ENCODE assay signal across 9 cellular contexts in the genomic region with DNA sequence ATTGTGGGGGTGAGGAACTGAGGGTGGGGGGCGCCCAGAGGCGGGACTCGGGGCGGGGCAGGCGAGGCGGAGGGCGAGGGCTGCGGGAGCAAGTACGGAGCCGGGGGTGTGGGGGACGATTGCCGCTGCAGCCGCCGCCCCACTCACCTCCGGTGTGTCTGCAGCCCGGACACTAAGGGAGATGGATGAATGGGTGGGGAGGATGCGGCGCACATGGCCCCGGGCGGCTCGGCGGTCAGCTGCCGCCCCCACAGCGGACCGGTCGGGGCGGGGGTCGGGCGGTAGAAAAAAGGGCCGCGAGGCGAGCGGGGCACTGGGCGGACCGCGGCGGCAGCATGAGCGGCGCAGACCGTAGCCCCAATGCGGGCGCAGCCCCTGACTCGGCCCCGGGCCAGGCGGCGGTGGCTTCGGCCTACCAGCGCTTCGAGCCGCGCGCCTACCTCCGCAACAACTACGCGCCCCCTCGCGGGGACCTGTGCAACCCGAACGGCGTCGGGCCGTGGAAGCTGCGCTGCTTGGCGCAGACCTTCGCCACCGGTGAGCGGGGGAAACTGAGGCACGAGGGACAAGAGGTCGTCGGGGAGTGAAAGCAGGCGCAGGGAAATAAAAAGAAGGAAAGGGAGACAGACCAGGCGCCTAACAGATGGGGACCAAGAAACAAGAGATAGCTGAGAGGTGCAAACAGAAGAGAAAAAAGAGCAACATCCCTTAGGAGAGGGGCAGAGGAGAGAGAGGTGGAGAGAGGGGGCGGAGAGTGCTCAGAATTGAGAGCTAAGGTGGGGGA. TPM values are rescaled to one million over a fixed set of nuclear protein-coding genes. Genes with fewer than 3 reads are reported as not detected.
DNase-seq lines count a peak whose midpoint lies in the region; ATAC-seq, FAIRE-seq and TF ChIP-seq lines count a peak whose summit lies in the region.
"Had no signal": no experiment of that assay in that cellular context is flagged by ENCODE, and none has a peak within 500 bp of the region (broad histone marks: within the 10 kb centered on the region; RNA-seq: fewer than 3 reads in every experiment).

Gene PNMT (plus strand): TSS at position 313 of the 784 bp plus-strand sequence. CDS start 23 bp downstream, at position 336.

- H3K36me3 Mint-ChIP-seq in CD4-positive, alpha-beta T cell (ENCODE audit: low read depth): peaks cover 10% of the 10 kb centered on the region
- peaks cover 2% of the 10 kb centered on the region for H3K36me3 Mint-ChIP-seq in T-helper 1 cell treated with Interleukin-12 subunit alpha and Interleukin-12 subunit beta and Interleukin-4 antibody, amounts not matched to agents 30 μg/mL and 1 μg/mL, for 36 hours (ENCODE audit: low read depth)
- H3K36me3 Mint-ChIP-seq in astrocyte (ENCODE audit: low read depth, unreplicated experiment): no peaks in the 10 kb centered on the region

- H3K4me3 ChIP-seq in HUES48 (ENCODE audit: low read depth, low read length): peak within 1 kb of the TSS; percentile 60
- H3K4me3 ChIP-seq in astrocyte (ENCODE audit: insufficient read depth, low read depth, low read length): peak within 1 kb of the TSS; percentile 28
- H3K4me3 ChIP-seq in skeletal muscle satellite cell (ENCODE audit: low read length): peak within 1 kb of the TSS; percentile 57

- TF ChIP-seq CTCF in CD4-positive, alpha-beta T cell (IDR thresholded peaks at IDR 0.05): peak; percentile 78
- TF ChIP-seq CTCF in astrocyte (IDR thresholded peaks at IDR 0.05; ENCODE audit: insufficient read depth, low read depth, low read length): peak; percentile 23

- intact Hi-C loops in CD4-positive, alpha-beta T cell (cut with DNase I, micrococcal nuclease): loop anchor here (1.0 to 5.0 kb wide), 2 partner anchors 45 to 84 kb away; no protein-coding TSS in a partner anchor

- H3K9ac ChIP-seq in HUES48 (ENCODE audit: low read depth, low read length): no peak within 1 kb of the TSS
- no peak within 1 kb of the TSS for H3K9ac ChIP-seq in astrocyte (ENCODE audit: low read length)
- peak within 1 kb of the TSS; percentile 25 for H3K9ac ChIP-seq in skeletal muscle satellite cell (ENCODE audit: low read depth, low read length)

- H4K20me1 ChIP-seq in astrocyte (ENCODE audit: insufficient read depth, low read length): peaks cover 11% of the 10 kb centered on the region

- no peaks in the 10 kb centered on the region for H3K79me2 ChIP-seq in astrocyte (ENCODE audit: insufficient read depth, low read length)

- peak; percentile 80 for ATAC-seq in CD4-positive, alpha-beta T cell (ENCODE audit: poor library complexity)
- ATAC-seq in HG03354 (IDR thresholded peaks at IDR 0.05; ENCODE audit: poor library complexity, severe bottlenecking, unreplicated experiment) (no peak), HG03565 (IDR thresholded peaks at IDR 0.05; ENCODE audit: unreplicated experiment) (no peak)

- H3K9me3 Mint-ChIP-seq in CD4-positive, alpha-beta T cell: no peaks in the 10 kb centered on the region
- no peaks in the 10 kb centered on the region for H3K9me3 Mint-ChIP-seq in T-helper 1 cell treated with Interleukin-12 subunit alpha and Interleukin-12 subunit beta and Interleukin-4 antibody, amounts not matched to agents 30 μg/mL and 1 μg/mL, for 36 hours
- no peaks in the 10 kb centered on the region for H3K9me3 Mint-ChIP-seq in astrocyte (ENCODE audit: unreplicated experiment)

- H3K4me2 ChIP-seq in astrocyte (ENCODE audit: low read length) (peak within 1 kb of the TSS; percentile 81), skeletal muscle satellite cell (ENCODE audit: low read length) (peak within 1 kb of the TSS; percentile 84)

- no peak within 1 kb of the TSS for H3K27ac Mint-ChIP-seq in CD4-positive, alpha-beta T cell
- H3K27ac Mint-ChIP-seq in T-helper 1 cell treated with Interleukin-12 subunit alpha and Interleukin-12 subunit beta and Interleukin-4 antibody, amounts not matched to agents 30 μg/mL and 1 μg/mL, for 36 hours: no peak within 1 kb of the TSS
- H3K27ac Mint-ChIP-seq in astrocyte (ENCODE audit: unreplicated experiment): peak within 1 kb of the TSS; percentile 30

- peaks cover 15% of the 10 kb centered on the region for H3K27me3 ChIP-seq in CD4-positive, alpha-beta T cell (ENCODE audit: control insufficient read depth, insufficient read depth, low read length)
- H3K27me3 ChIP-seq in HUES48 (ENCODE audit: control insufficient read depth, insufficient read depth, low read length) (peaks cover 39% of the 10 kb centered on the region), astrocyte (ENCODE audit: insufficient read depth, low read length) (peaks cover 34% of the 10 kb centered on the region), skeletal muscle satellite cell (ENCODE audit: control insufficient read depth, insufficient read depth, low read length) (peaks cover 59% of the 10 kb centered on the region)

- H3K27me3 Mint-ChIP-seq in CD4-positive, alpha-beta T cell: peaks cover 34% of the 10 kb centered on the region
- peaks cover 42% of the 10 kb centered on the region for H3K27me3 Mint-ChIP-seq in T-helper 1 cell treated with Interleukin-12 subunit alpha and Interleukin-12 subunit beta and Interleukin-4 antibody, amounts not matched to agents 30 μg/mL and 1 μg/mL, for 36 hours (ENCODE audit: low read depth)
- H3K27me3 Mint-ChIP-seq in astrocyte (ENCODE audit: low read depth, unreplicated experiment): peaks cover 39% of the 10 kb centered on the region

- CTCF ChIA-PET in CD4-positive, alpha-beta T cell (lab: Charles Lee): interaction anchor here (0.8 to 3.4 kb wide), 14 partner anchors 11 to 207 kb away, joined by 3 to 21 read pairs (median 3); partner anchors contain the start of genes IKZF3 and PGAP3

- H3K4me1 Mint-ChIP-seq in CD4-positive, alpha-beta T cell (ENCODE audit: low read depth): peaks cover 15% of the 10 kb centered on the region
- H3K4me1 Mint-ChIP-seq in T-helper 1 cell treated with Interleukin-12 subunit alpha and Interleukin-12 subunit beta and Interleukin-4 antibody, amounts not matched to agents 30 μg/mL and 1 μg/mL, for 36 hours (ENCODE audit: low read depth): peaks cover 4% of the 10 kb centered on the region
- peaks cover 7% of the 10 kb centered on the region for H3K4me1 Mint-ChIP-seq in astrocyte (ENCODE audit: low read depth, unreplicated experiment)

- peak within 1 kb of the TSS; percentile 26 for H2AFZ ChIP-seq in astrocyte (ENCODE audit: low read depth, low read length)

- H3K4me1 ChIP-seq in HUES48 (ENCODE audit: control insufficient read depth, insufficient read depth, low read length) (peaks cover 45% of the 10 kb centered on the region), astrocyte (ENCODE audit: insufficient read depth, low read length) (peaks cover 5% of the 10 kb centered on the region), skeletal muscle satellite cell (ENCODE audit: control insufficient read depth, insufficient read depth, low read length) (peaks cover 26% of the 10 kb centered on the region)

- FAIRE-seq in astrocyte (lab: Jason Lieb, UNC): no peak

- peak; percentile 42 to 78 (median 58) for DNase-seq in CD4-positive, alpha-beta T cell
- DNase-seq in astrocyte (ENCODE audit: low read depth): peak; percentile 32
- DNase-seq in hepatic stellate cell (ENCODE audit: low spot score): peak; percentile 68

- no peak within 1 kb of the TSS for H3K27ac ChIP-seq in CD4-positive, alpha-beta T cell (ENCODE audit: low read depth, low read length)
- H3K27ac ChIP-seq in HUES48 (ENCODE audit: low read depth, low read length) (no peak within 1 kb of the TSS), astrocyte (ENCODE audit: low read depth, low read length) (no peak within 1 kb of the TSS)

- no peaks in the 10 kb centered on the region for H3K9me3 ChIP-seq in CD4-positive, alpha-beta T cell (ENCODE audit: control insufficient read depth, low read length)
- H3K9me3 ChIP-seq in HUES48 (ENCODE audit: control insufficient read depth, insufficient read depth, low read length) (no peaks in the 10 kb centered on the region), astrocyte (ENCODE audit: insufficient read depth, low read depth, low read length) (no peaks in the 10 kb centered on the region), skeletal muscle satellite cell (replicated peaks; ENCODE audit: low read length) (no peaks in the 10 kb centered on the region)

- POLR2A ChIA-PET in CD4-positive, alpha-beta T cell (lab: Charles Lee): interaction anchor here (0.8 to 2.6 kb wide), 9 partner anchors 9 to 62 kb away, joined by 3 to 10 read pairs (median 6); partner anchors contain the start of genes MIEN1 and PGAP3

- no peaks in the 10 kb centered on the region for H3K36me3 ChIP-seq in HUES48 (ENCODE audit: control insufficient read depth, insufficient read depth, low read length)
- H3K36me3 ChIP-seq in astrocyte (ENCODE audit: insufficient read depth, low read length): no peaks in the 10 kb centered on the region
- no peaks in the 10 kb centered on the region for H3K36me3 ChIP-seq in skeletal muscle satellite cell (ENCODE audit: insufficient read depth, low read length)

- peak within 1 kb of the TSS; percentile 59 for H3K4me3 Mint-ChIP-seq in CD4-positive, alpha-beta T cell
- H3K4me3 Mint-ChIP-seq in T-helper 1 cell treated with Interleukin-12 subunit alpha and Interleukin-12 subunit beta and Interleukin-4 antibody, amounts not matched to agents 30 μg/mL and 1 μg/mL, for 36 hours: peak within 1 kb of the TSS; percentile 59
- H3K4me3 Mint-ChIP-seq in astrocyte (ENCODE audit: unreplicated experiment): no peak within 1 kb of the TSS

RNA-seq across cellular contexts. Expression of gene PNMT, which starts in this region (rescaled TPM):
- under 1 TPM in 1 of 2 experiments, not detected in 1; 0.47 TPM for total RNA-seq in CD4-positive, alpha-beta T cell
- total RNA-seq in astrocyte: 0.59 and 1.5 TPM in 2 replicates
- 0.25 TPM in 1 of 2 replicates, not detected in the other for total RNA-seq in skeletal muscle satellite cell (2012; rRNA removed)
- total RNA-seq: HT1080 had no signal

Comparison
In these comparisons a context has a peak if more than half of its experiments do, and no peak if none do; other contexts are left out.
1. Peak in DNase-seq and ATAC-seq in CD4-positive, alpha-beta T cell; RNA of the gene not detected or under 1 TPM.